11 cellular contexts compared by ENCODE assay signal in genomic region chr15:99440551-99441426, GRCh38.
DNase-seq lines count a peak whose midpoint lies in the region; ATAC-seq and TF ChIP-seq lines count a peak whose summit lies in the region.
"Had no signal": no experiment of that assay in that cellular context is flagged by ENCODE, and none has a peak within 500 bp of the region (broad histone marks: within the 10 kb centered on the region; RNA-seq: fewer than 3 reads in every experiment).

No MANE protein-coding gene starts in this region.

- TF ChIP-seq CTCF in CD4-positive, alpha-beta T cell (IDR thresholded peaks at IDR 0.05) = no peak
- TF ChIP-seq CTCF in GM20000 (IDR thresholded peaks at IDR 0.05; ENCODE audit: extremely low read depth, missing control alignments) (no peak), coronary artery (IDR thresholded peaks at IDR 0.05) (no peak)

- no peaks in the 10 kb centered on the region for H3K36me3 Mint-ChIP-seq in CD4-positive, alpha-beta T cell (ENCODE audit: low read depth)
- no peaks in the 10 kb centered on the region for H3K36me3 Mint-ChIP-seq in immature natural killer cell
- peaks cover 3% of the 10 kb centered on the region for H3K36me3 Mint-ChIP-seq in effector memory CD8-positive, alpha-beta T cell (ENCODE audit: insufficient read depth)

- no peak overlapping the region for H3K9ac ChIP-seq in trophoblast cell (ENCODE audit: low read length)

- H3K36me3 ChIP-seq in trophoblast cell (ENCODE audit: control insufficient read depth in 1 of 2, insufficient read depth in 2 of 2, low read length in 2 of 2) = no peaks in the 10 kb centered on the region

- no peak for ATAC-seq in CD4-positive, alpha-beta T cell (ENCODE audit: poor library complexity)
- ATAC-seq in effector memory CD8-positive, alpha-beta T cell (replicated peaks) = no peak

- no peaks in the 10 kb centered on the region for H3K9me3 ChIP-seq in CD4-positive, alpha-beta T cell (ENCODE audit: control insufficient read depth, low read length)
- H3K9me3 ChIP-seq in trophoblast cell (ENCODE audit: insufficient read depth, low read depth, low read length) = no peaks in the 10 kb centered on the region

- no peak overlapping the region for H3K4me3 ChIP-seq in coronary artery
- H3K4me3 ChIP-seq in trophoblast cell (ENCODE audit: low read depth, low read length) = no peak overlapping the region
- H3K4me3 ChIP-seq: SK-N-MC had no signal

- no peak overlapping the region for H2BK120ac ChIP-seq in trophoblast cell (ENCODE audit: insufficient read depth, low read length, poor library complexity)

- no peaks in the 10 kb centered on the region for H3K27me3 ChIP-seq in CD4-positive, alpha-beta T cell (ENCODE audit: control insufficient read depth, insufficient read depth, low read length)
- H3K27me3 ChIP-seq in trophoblast cell (ENCODE audit: insufficient read depth, low read length) = no peaks in the 10 kb centered on the region

- H3K4me1 Mint-ChIP-seq in CD4-positive, alpha-beta T cell (ENCODE audit: low read depth) = peaks cover 70% of the 10 kb centered on the region
- H3K4me1 Mint-ChIP-seq in immature natural killer cell = peaks cover 0 to 6% of the 10 kb centered on the region in 2 donors
- peaks cover 0 to 11% of the 10 kb centered on the region in 2 donors for H3K4me1 Mint-ChIP-seq in effector memory CD8-positive, alpha-beta T cell (ENCODE audit: low read depth in 2 of 2)

- WGBS in trophoblast cell (ENCODE audit: extremely low coverage, insufficient coverage, insufficient read length) = no CpG with 5 or more reads among the region's 20 CpGs

- peaks cover 7% of the 10 kb centered on the region for H3K79me1 ChIP-seq in trophoblast cell (ENCODE audit: low read length)

- no peak overlapping the region for H4K12ac ChIP-seq in trophoblast cell (ENCODE audit: low read depth, low read length)

- H3K4me2 ChIP-seq in trophoblast cell (ENCODE audit: low read length) = no peak overlapping the region

- no peaks in the 10 kb centered on the region for H3K27me3 Mint-ChIP-seq in CD4-positive, alpha-beta T cell
- peaks cover 4 to 6% (median 5%) of the 10 kb centered on the region in 3 donors for H3K27me3 Mint-ChIP-seq in immature natural killer cell (ENCODE audit: low read depth in 3 of 3)
- peaks cover 12 to 35% of the 10 kb centered on the region in 2 donors for H3K27me3 Mint-ChIP-seq in effector memory CD8-positive, alpha-beta T cell

- POLR2A ChIA-PET in CD4-positive, alpha-beta T cell (lab: Charles Lee) = interaction anchor here (3.4 to 4.2 kb wide), 2 partner anchors 8 to 19 kb away, joined by 15 to 20 read pairs; no protein-coding TSS in a partner anchor

- peak overlapping the region; percentile 68 for H2BK12ac ChIP-seq in trophoblast cell (ENCODE audit: low read length)

- CTCF ChIA-PET in CD4-positive, alpha-beta T cell (lab: Charles Lee) = no interaction called here

- no peak overlapping the region for H4K8ac ChIP-seq in trophoblast cell (ENCODE audit: low read depth, low read length)

- H4K91ac ChIP-seq in trophoblast cell (ENCODE audit: low read depth, low read length) = peak overlapping the region; percentile 48

- peak overlapping the region; percentile 47 for H3K27ac Mint-ChIP-seq in CD4-positive, alpha-beta T cell
- no peak overlapping the region for H3K27ac Mint-ChIP-seq in immature natural killer cell
- H3K27ac Mint-ChIP-seq in effector memory CD8-positive, alpha-beta T cell = no peak overlapping the region

- H3K4ac ChIP-seq in trophoblast cell (ENCODE audit: low read depth, low read length) = no peak overlapping the region

- H3K27ac ChIP-seq in CD4-positive, alpha-beta T cell (ENCODE audit: low read depth, low read length) = no peak overlapping the region
- peak overlapping the region; percentile 54 to 91 for H3K27ac ChIP-seq in coronary artery
- H3K27ac ChIP-seq in trophoblast cell (ENCODE audit: low read depth, low read length) = no peak overlapping the region
- H3K27ac ChIP-seq: SK-N-MC had no signal

- no peaks in the 10 kb centered on the region for H3K9me3 Mint-ChIP-seq in CD4-positive, alpha-beta T cell
- H3K9me3 Mint-ChIP-seq in immature natural killer cell = no peaks in the 10 kb centered on the region
- H3K9me3 Mint-ChIP-seq in effector memory CD8-positive, alpha-beta T cell = no peaks in the 10 kb centered on the region
- H3K9me3 Mint-ChIP-seq: neural crest cell had no signal

- H3K18ac ChIP-seq in trophoblast cell (ENCODE audit: low read length) = no peak overlapping the region

- H3K23ac ChIP-seq in trophoblast cell (ENCODE audit: low read length) = no peak overlapping the region

- H3K14ac ChIP-seq in trophoblast cell (ENCODE audit: low read length) = no peak overlapping the region

- intact Hi-C loops in CD4-positive, alpha-beta T cell (cut with DNase I, micrococcal nuclease) = no loop called here

- H3K79me2 ChIP-seq in trophoblast cell (ENCODE audit: control insufficient read depth, insufficient read depth, low read length, poor library complexity) = no peaks in the 10 kb centered on the region

- peak in 1 of 10 experiments; percentile 31 for DNase-seq in CD4-positive, alpha-beta T cell
- DNase-seq in GM20000 (ENCODE audit: low spot score) = peak; percentile 6
- DNase-seq in coronary artery (ENCODE audit: low spot score) = peak; percentile 66
- DNase-seq in trophoblast cell = no peak
- no peak for DNase-seq in immature natural killer cell
- DNase-seq in anterior cingulate cortex (lab: John Stamatoyannopoulos, UW) = no peak
- DNase-seq in NCI-H187 treated with DMSO at 0.1 percent for 48 hours (lab: John Stamatoyannopoulos, UW) = no peak
- no peak for DNase-seq in effector memory CD8-positive, alpha-beta T cell
- DNase-seq: DMS79 had no signal

- H2AFZ ChIP-seq in trophoblast cell (ENCODE audit: insufficient read depth, low read length, poor library complexity) = no peak overlapping the region

- no peak overlapping the region for H3K4me3 Mint-ChIP-seq in CD4-positive, alpha-beta T cell
- H3K4me3 Mint-ChIP-seq in immature natural killer cell = no peak overlapping the region
- H3K4me3 Mint-ChIP-seq in effector memory CD8-positive, alpha-beta T cell = no peak overlapping the region
- H3K4me3 Mint-ChIP-seq: neural crest cell had no signal

- no peak overlapping the region for H2BK5ac ChIP-seq in trophoblast cell (ENCODE audit: low read depth, low read length, poor library complexity)

- H2AK5ac ChIP-seq in trophoblast cell (ENCODE audit: low read length) = peak overlapping the region; percentile 64

- H3K4me1 ChIP-seq in trophoblast cell (ENCODE audit: control insufficient read depth in 1 of 2, insufficient read depth in 2 of 2, low read length in 2 of 2) = peaks cover 11 to 21% of the 10 kb centered on the region in 2 experiments

Comparison
In these comparisons a context has a peak if more than half of its experiments do, and no peak if none do; other contexts are left out.
1. DNase-seq: peak in GM20000 (single experiment) and coronary artery (single experiment); none in trophoblast cell (0 of 2), immature natural killer cell (0 of 3), anterior cingulate cortex (0 of 58), NCI-H187 treated with DMSO at 0.1 percent for 48 hours (single experiment) and effector memory CD8-positive, alpha-beta T cell (0 of 3).
2. H3K27ac ChIP-seq: peak in coronary artery (2 of 2); none in CD4-positive, alpha-beta T cell (single experiment) and trophoblast cell (single experiment).